In genomic region chr1:222586842-222587241, GRCh38 we compare ENCODE assay signal across 11 cellular contexts. TPM values are rescaled to one million over a fixed set of nuclear protein-coding genes. Genes with fewer than 3 reads are reported as not detected.
"Had no signal": no experiment of that assay in that cellular context is flagged by ENCODE, and none has a peak within 500 bp of the region (broad histone marks: within the 10 kb centered on the region; RNA-seq: fewer than 3 reads in every experiment).

No MANE protein-coding gene starts in this region.

- H3K36me3 ChIP-seq: pancreas, thoracic aorta had no signal

- FAIRE-seq: pancreas, urothelium cell line had no signal

- H3K27me3 ChIP-seq: gastrocnemius medialis, pancreas had no signal

- DNase-seq: activated CD4-positive, CD25-positive, alpha-beta regulatory T cell treated with anti-CD3 and anti-CD28 coated beads, Interleukin-2, amount 50 U/mL, for 72 hours; central memory CD4-positive, alpha-beta T cell; effector CD4-positive, alpha-beta T cell; gastrocnemius medialis; left ventricle myocardium superior; pancreas; stimulated activated CD4-positive, alpha-beta T cell treated with anti-CD3 and anti-CD28 coated beads, Interleukin-12 subunit alpha, Interleukin-12 subunit beta, amount 100 ng/mL, for 4 hours; stimulated activated naive CD4-positive, alpha-beta T cell treated with Interleukin-2 at 50 U/mL for 16 hours had no signal

- H3K4me3 ChIP-seq: coronary artery, gastrocnemius medialis, pancreas, thoracic aorta had no signal

- H3K27ac ChIP-seq: coronary artery, gastrocnemius medialis, pancreas, thoracic aorta had no signal

- H3K9me3 ChIP-seq: gastrocnemius medialis, pancreas, thoracic aorta had no signal

- ATAC-seq: gastrocnemius medialis, left ventricle myocardium superior, pancreas had no signal

RNA-seq across cellular contexts. Expression of gene HHIPL2, which starts 38.9 kb away (rescaled TPM):
- total RNA-seq: gastrocnemius medialis, left ventricle myocardium superior, thoracic aorta had no signal
